Comparison of ENCODE assay signal across 14 cellular contexts in genomic region chr13:103282571-103283450, GRCh38.
DNase-seq lines count a peak whose midpoint lies in the region; ATAC-seq and TF ChIP-seq lines count a peak whose summit lies in the region.
"Had no signal": no experiment of that assay in that cellular context is flagged by ENCODE, and none has a peak within 500 bp of the region (broad histone marks: within the 10 kb centered on the region; RNA-seq: fewer than 3 reads in every experiment).

No MANE protein-coding gene starts in this region.

- H4K20me1 ChIP-seq in SK-N-SH (ENCODE audit: insufficient read depth): no peaks in the 10 kb centered on the region

- no peak overlapping the region for H3K9ac ChIP-seq in SK-N-SH

- H3K36me3 ChIP-seq in SK-N-SH (replicated peaks in 1 of 2; ENCODE audit: control insufficient read depth in 1 of 2, insufficient read depth in 2 of 2, low read length in 1 of 2): no peaks in the 10 kb centered on the region
- H3K36me3 ChIP-seq: neutrophil had no signal

- ATAC-seq in SK-N-SH treated with all-trans-retinoic acid at 6 μM for 48 hours (no peak), HG02870 (IDR thresholded peaks at IDR 0.05; ENCODE audit: unreplicated experiment) (no peak)

- no peak for TF ChIP-seq RAD21 in SK-N-SH (IDR thresholded peaks at IDR 0.05; ENCODE audit: low read length)

- peak overlapping the region in 1 of 2 experiments; percentile 65; a peak in 2 of 4 replicates for H3K27ac ChIP-seq in SK-N-SH (ENCODE audit: low read depth in 2 of 2, low read length in 1 of 2)
- H3K27ac ChIP-seq: 22Rv1, neutrophil had no signal

- no peaks in the 10 kb centered on the region for H3K27me3 ChIP-seq in SK-N-SH (ENCODE audit: insufficient read depth)

- no peaks in the 10 kb centered on the region for H3K9me3 ChIP-seq in SK-N-SH
- H3K9me3 ChIP-seq: neutrophil had no signal

- H3K4me2 ChIP-seq in SK-N-SH: no peak overlapping the region

- 40% methylated on average over 12 of the region's 14 CpGs for WGBS in SK-N-SH (ENCODE audit: low lambda C conversion rate)

- no peaks in the 10 kb centered on the region for H3K79me2 ChIP-seq in SK-N-SH (ENCODE audit: insufficient read depth)

- CTCF ChIA-PET in SK-N-SH (lab: Yijun Ruan, JAX): interaction anchor here (0.7 to 1.6 kb wide), 2 partner anchors 11 to 67 kb away, joined by 3 to 4 read pairs; no protein-coding TSS in a partner anchor

- no peak overlapping the region for H3K4me3 ChIP-seq in SK-N-SH (ENCODE audit: low read depth in 2 of 2, low read length in 1 of 2)

- no peak for TF ChIP-seq CTCF in SK-N-SH (IDR thresholded peaks at IDR 0.05)

- H2AFZ ChIP-seq in SK-N-SH (ENCODE audit: low read depth): no peak overlapping the region

- H3K9me2 ChIP-seq in SK-N-SH: no peaks in the 10 kb centered on the region

- TF ChIP-seq EP300 in SK-N-SH (IDR thresholded peaks at IDR 0.05; ENCODE audit: borderline replicate concordance in 1 of 2, low read depth in 1 of 2, low read length in 1 of 2): no peak

- no peaks in the 10 kb centered on the region for H3F3A ChIP-seq in SK-N-SH (replicated peaks; ENCODE audit: insufficient read depth)

- H3K4me1 ChIP-seq in SK-N-SH (ENCODE audit: control insufficient read depth in 1 of 2, insufficient read depth in 2 of 2, low read depth in 1 of 2, low read length in 1 of 2): peaks cover 0 to 8% of the 10 kb centered on the region in 2 experiments; a peak in 2 of 4 replicates

- POLR2A ChIA-PET in SK-N-SH (lab: Yijun Ruan, JAX): no interaction called here

- DNase-seq in SK-N-SH (no peak), NCI-H460 (ENCODE audit: extremely low read depth, low read depth) (peak; percentile 33), fibroblast of peridontal ligament (ENCODE audit: extremely low read depth) (peak; percentile 90), smooth muscle cell of the brain vasculature (ENCODE audit: low read depth, low spot score) (peak; percentile 15), ureter (ENCODE audit: low spot score) (no peak), medulla oblongata (ENCODE audit: extremely low spot score) (no peak)
- DNase-seq: activated T-cell treated with anti-CD3 and anti-CD28 coated beads, Interleukin-2, amount 50 U/mL, for 48 hours; NCI-H1105 treated with DMSO at 0.1 percent for 48 hours; stimulated activated CD8-positive, alpha-beta memory T cell treated with anti-CD3 and anti-CD28 coated beads, Interleukin-4, amount 100 ng/mL, for 48 hours; T-helper 1 cell had no signal

TF ChIP-seq in SK-N-SH treated with all-trans-retinoic acid at 6 μM for 48 hours, 23 proteins besides CTCF, POLR2A, EP300 and RAD21:
- TF ChIP-seq ISL1 (CRISPR knock-in tag; IDR thresholded peaks at IDR 0.05) (peak; percentile 61), TSHZ2 (CRISPR knock-in tag; IDR thresholded peaks at IDR 0.05) (no peak)

TF ChIP-seq in SK-N-SH, 30 proteins besides CTCF, POLR2A, EP300 and RAD21:
- no peak for TF ChIP-seq POLR2AphosphoS5 (IDR thresholded peaks at IDR 0.05; ENCODE audit: low read depth, low read length)
- TF ChIP-seq USF2 (IDR thresholded peaks at IDR 0.05; ENCODE audit: borderline replicate concordance, low read depth, low read length): no peak
- TF ChIP-seq ELF1 (IDR thresholded peaks at IDR 0.05): no peak
- no peak for TF ChIP-seq SMC3 (IDR thresholded peaks at IDR 0.05; ENCODE audit: low read depth, low read length)
- no peak for TF ChIP-seq NRF1 (IDR thresholded peaks at IDR 0.05; ENCODE audit: low read depth, low read length)
- no peak for TF ChIP-seq EZH2phosphoT487 (IDR thresholded peaks at IDR 0.05; ENCODE audit: borderline replicate concordance, low read depth)
- no peak for TF ChIP-seq SIN3A (IDR thresholded peaks at IDR 0.05; ENCODE audit: borderline replicate concordance, low read depth, low read length)
- TF ChIP-seq YY1 (IDR thresholded peaks at IDR 0.05; ENCODE audit: low read depth): no peak
- TF ChIP-seq RXRA (IDR thresholded peaks at IDR 0.05; ENCODE audit: borderline replicate concordance, low read depth): no peak
- TF ChIP-seq JUND (IDR thresholded peaks at IDR 0.05): no peak
- no peak for TF ChIP-seq ZBTB33 (IDR thresholded peaks at IDR 0.05; ENCODE audit: borderline replicate concordance, low read depth)
- TF ChIP-seq RFX5 (IDR thresholded peaks at IDR 0.05; ENCODE audit: low read length): no peak
- TF ChIP-seq USF1 (IDR thresholded peaks at IDR 0.05; ENCODE audit: borderline replicate concordance, low read depth): no peak
- no peak for TF ChIP-seq MXI1 (IDR thresholded peaks at IDR 0.05; ENCODE audit: low read depth, low read length)
- no peak for TF ChIP-seq GABPA (IDR thresholded peaks at IDR 0.05; ENCODE audit: low read depth)
- TF ChIP-seq MAX (IDR thresholded peaks at IDR 0.05; ENCODE audit: low read depth): no peak
- TF ChIP-seq RCOR1 (IDR thresholded peaks at IDR 0.05; ENCODE audit: low read length): no peak
- no peak for TF ChIP-seq TAF1 (IDR thresholded peaks at IDR 0.05; ENCODE audit: borderline replicate concordance, low read depth, low read length)
- TF ChIP-seq TEAD4 (IDR thresholded peaks at IDR 0.05; ENCODE audit: borderline replicate concordance, insufficient read depth): no peak

Comparison
In these comparisons a context has a peak if more than half of its experiments do, and no peak if none do; other contexts are left out.
1. DNase-seq: peak in NCI-H460 (single experiment), fibroblast of peridontal ligament (single experiment) and smooth muscle cell of the brain vasculature (single experiment); none in SK-N-SH (single experiment), ureter (single experiment) and medulla oblongata (single experiment).